ENCODE assay signal across 9 cellular contexts in genomic region chr3:104273046-104273649, GRCh38.
DNase-seq lines count a peak whose midpoint lies in the region; ATAC-seq and TF ChIP-seq lines count a peak whose summit lies in the region.
"Had no signal": no experiment of that assay in that cellular context is flagged by ENCODE, and none has a peak within 500 bp of the region (broad histone marks: within the 10 kb centered on the region; RNA-seq: fewer than 3 reads in every experiment).

No MANE protein-coding gene starts in this region.

- H3K79me2 ChIP-seq in hepatocyte, result no peaks in the 10 kb centered on the region

- no peaks in the 10 kb centered on the region for H4K20me1 ChIP-seq in hepatocyte (ENCODE audit: insufficient read depth, poor library complexity, severe bottlenecking)

- H3K9me2 ChIP-seq in hepatocyte (replicated peaks; ENCODE audit: insufficient read depth), result no peaks in the 10 kb centered on the region

- no peak for ATAC-seq in HG03108 (IDR thresholded peaks at IDR 0.05; ENCODE audit: unreplicated experiment)
- ATAC-seq in GM21619 (IDR thresholded peaks at IDR 0.05; ENCODE audit: unreplicated experiment), result no peak

- 66% methylated on average over 4 of the region's 4 CpGs for WGBS in hepatocyte (ENCODE audit: low lambda C conversion rate, missing lambda C conversion rate)

- H3K4me3 ChIP-seq in HL-60 (replicated peaks; ENCODE audit: insufficient read depth, low read length) (no peak overlapping the region), hepatocyte (no peak overlapping the region)

- peaks cover 11% of the 10 kb centered on the region for H3K9me3 ChIP-seq in hepatocyte (ENCODE audit: low read depth)

- no peaks in the 10 kb centered on the region for H3K36me3 ChIP-seq in hepatocyte (replicated peaks; ENCODE audit: insufficient read depth, low read depth)

- no peaks in the 10 kb centered on the region for H3K4me1 ChIP-seq in hepatocyte (ENCODE audit: insufficient read depth)

- H3K27ac ChIP-seq in HL-60 (replicated peaks) (no peak overlapping the region), hepatocyte (no peak overlapping the region)

- TF ChIP-seq CTCF in HL-60 (IDR thresholded peaks at IDR 0.05; ENCODE audit: insufficient read depth, low read length), result peak; percentile 75
- peak; percentile 56 for TF ChIP-seq CTCF in hepatocyte (IDR thresholded peaks at IDR 0.05; ENCODE audit: poor library complexity)

- no peak overlapping the region for H2AFZ ChIP-seq in hepatocyte

- H3K4me2 ChIP-seq in hepatocyte, result no peak overlapping the region

- no peaks in the 10 kb centered on the region for H3K27me3 ChIP-seq in HL-60 (ENCODE audit: insufficient read depth, poor library complexity, severe bottlenecking)
- H3K27me3 ChIP-seq in hepatocyte, result no peaks in the 10 kb centered on the region

- DNase-seq in NCI-H2081 (lab: John Stamatoyannopoulos, UW) (peak; percentile 42 to 64), NCI-H2081 treated with DMSO at 0.1 percent for 48 hours (lab: John Stamatoyannopoulos, UW) (no peak), HL-60 (ENCODE audit: low read depth in 1 of 2, low spot score in 1 of 2) (no peak), SHP77 (lab: John Stamatoyannopoulos, UW) (peak; percentile 22 to 43), hepatocyte (ENCODE audit: low spot score) (peak; percentile 16)
- no peak for DNase-seq in activated naive CD4-positive, alpha-beta T cell (lab: John Stamatoyannopoulos, UW)
- DNase-seq: CD4-positive, CD25-positive, alpha-beta regulatory T cell had no signal

Comparison
In these comparisons a context has a peak if more than half of its experiments do, and no peak if none do; other contexts are left out.
1. DNase-seq: peak in NCI-H2081 (2 of 2), SHP77 (2 of 2) and hepatocyte (single experiment); none in NCI-H2081 treated with DMSO at 0.1 percent for 48 hours (single experiment), HL-60 (0 of 2) and activated naive CD4-positive, alpha-beta T cell (0 of 4).